In the genomic region with DNA sequence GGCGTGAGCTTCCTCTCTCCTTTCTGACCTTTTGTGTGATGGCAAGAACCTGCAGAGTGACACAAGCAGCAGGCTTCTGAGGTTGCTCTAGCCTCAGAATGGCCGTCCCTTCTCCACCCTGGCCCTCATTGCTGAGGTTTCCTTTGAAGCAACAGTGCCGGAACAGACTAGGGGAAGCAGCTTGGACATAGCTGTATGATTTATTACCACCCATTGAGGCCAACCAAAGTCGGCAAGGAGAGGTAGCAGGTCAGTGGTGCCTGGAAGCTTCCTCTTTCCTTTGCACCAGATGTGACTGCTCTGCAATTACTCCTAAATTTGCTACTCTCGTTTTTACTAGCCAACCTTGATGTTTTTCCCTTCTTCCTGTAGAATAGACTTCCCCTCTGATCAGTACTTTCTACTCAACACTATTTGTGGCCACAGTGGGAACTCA, we compare ENCODE assay signal across 8 cellular contexts. TPM values are rescaled to one million over a fixed set of nuclear protein-coding genes. Genes with fewer than 3 reads are reported as not detected.
A peak's percentile ranks its signal among the peaks of the same experiment; 100 is the strongest.
DNase-seq lines count a peak whose midpoint lies in the region; ATAC-seq, FAIRE-seq and TF ChIP-seq lines count a peak whose summit lies in the region.

No MANE protein-coding gene starts in this region.

- POLR2A ChIA-PET in K562 (lab: Yijun Ruan, JAX) (interaction anchor here (0.5 to 2.1 kb wide), 10 partner anchors 8 to 41 kb away, joined by 3 to 10 read pairs (median 4); no protein-coding TSS in a partner anchor), A673 (lab: Charles Lee; ENCODE audit: low non-redundant PET) (no interaction called here)

- H3K4me1 ChIP-seq in K562 (replicated peaks in 1 of 2; ENCODE audit: control insufficient read depth in 2 of 2, insufficient read depth in 2 of 2, low read length in 2 of 2), result peaks cover 5 to 23% of the 10 kb centered on the region in 2 experiments; a peak in 4 of 5 replicates
- no peaks in the 10 kb centered on the region for H3K4me1 ChIP-seq in A673 (ENCODE audit: insufficient read depth, low read length, poor library complexity, severe bottlenecking)
- peaks cover 0 to 58% (median 18%) of the 10 kb centered on the region in 4 donors for H3K4me1 ChIP-seq in tibial nerve

- in situ Hi-C loops in K562 (cut with MboI), result no loop called here

- peaks cover 6% of the 10 kb centered on the region for H3K9me1 ChIP-seq in K562 (ENCODE audit: control insufficient read depth, insufficient read depth, low read length)

- intact Hi-C loops in K562 (cut with micrococcal nuclease), result no loop called here
- intact Hi-C loops in sciatic nerve (cut with DNase I), result no loop called here
- intact Hi-C loops in A673 (cut with micrococcal nuclease; ENCODE audit: unreplicated experiment), result no loop called here

- H3K27me3 ChIP-seq in K562 (ENCODE audit: control insufficient read depth in 2 of 2, insufficient read depth in 2 of 2, low read length in 2 of 2), result no peaks in the 10 kb centered on the region
- H3K27me3 ChIP-seq in A673 (replicated peaks; ENCODE audit: insufficient read depth, low read depth, low read length, poor library complexity), result no peaks in the 10 kb centered on the region
- no peaks in the 10 kb centered on the region for H3K27me3 ChIP-seq in tibial nerve

- peak overlapping the region; percentile 71; the same call in 1 of the 3 replicates for H3K27ac ChIP-seq in K562 (ENCODE audit: extremely low read depth, low read depth, low read length)
- no peak overlapping the region for H3K27ac ChIP-seq in A673 (ENCODE audit: low read depth, low read length, poor library complexity, severe bottlenecking)
- H3K27ac ChIP-seq in tibial nerve, result peak overlapping the region in 2 of 4 donors; percentile 29 to 68

- H3K9me3 ChIP-seq in K562 (replicated peaks; ENCODE audit: control insufficient read depth, insufficient read depth, low read depth, low read length) (no peaks in the 10 kb centered on the region), A673 (ENCODE audit: low read depth, low read length, poor library complexity, severe bottlenecking) (no peaks in the 10 kb centered on the region), tibial nerve (no peaks in the 10 kb centered on the region)

- CTCF ChIA-PET in K562 (lab: Yijun Ruan, JAX; ENCODE audit: low intra/inter-chr PET ratio) (no interaction called here), A673 (lab: Charles Lee) (no interaction called here)

- no peak for TF ChIP-seq CTCF in K562 (IDR thresholded peaks at IDR 0.05 in 2 of 3, conservative IDR thresholded peaks at IDR 0.05 in 1 of 3; ENCODE audit: insufficient read depth in 2 of 3, low read depth in 1 of 3, low read length in 3 of 3)
- TF ChIP-seq CTCF in A673 (conservative IDR thresholded peaks at IDR 0.05; ENCODE audit: low read depth, low read length), result no peak
- no peak for TF ChIP-seq CTCF in tibial nerve (IDR thresholded peaks at IDR 0.05)

- H3K9ac ChIP-seq in K562 (ENCODE audit: insufficient read depth in 1 of 2, low read depth in 2 of 2, low read length in 2 of 2), result peak overlapping the region in 1 of 2 experiments; percentile 38; a peak in 2 of 4 replicates

- TF ChIP-seq POLR2A in K562 (conservative IDR thresholded peaks at IDR 0.05), result no peak
- no peak for TF ChIP-seq POLR2A in tibial nerve (IDR thresholded peaks at IDR 0.05)

- peaks cover 92% of the 10 kb centered on the region for H3K79me2 ChIP-seq in K562 (ENCODE audit: control insufficient read depth, insufficient read depth, low read length)

- DNase-seq in K562 (ENCODE audit: extremely low read depth in 1 of 4, low spot score in 3 of 4) (peak in 2 of 4 experiments; percentile 33 to 60), sciatic nerve (ENCODE audit: low spot score) (no peak), NCI-H226 (no peak), A673 (ENCODE audit: low spot score) (no peak), tibial nerve (ENCODE audit: low spot score in 2 of 2) (no peak)
- no peak for DNase-seq in stimulated activated CD4-positive, alpha-beta T cell treated with anti-CD3 and anti-CD28 coated beads, Interleukin-2, amount 100 ng/mL, for 24 hours

- no TSS peak for BruUV-seq in K562 (replicated peaks; lab: Mats Ljungman, UMichigan)
- BruUV-seq in A673 (replicated peaks; lab: Mats Ljungman, UMichigan), result no TSS peak

- 20% methylated on average over 5 of the region's 5 CpGs for whole genome bisulfite sequencing in K562 (ENCODE audit: insufficient coverage, low coverage, missing lambda C conversion rate)
- WGBS in tibial nerve, 2 donors, result 70 to 73% methylated on average over 5 of the region's 5 CpGs

- peak overlapping the region; percentile 37 for H3K4me2 ChIP-seq in K562 (ENCODE audit: insufficient read depth, low read length)

- H3K36me3 ChIP-seq in K562 (ENCODE audit: control insufficient read depth, insufficient read depth, low read length) (peaks cover 35% of the 10 kb centered on the region; the same call in 1 of the 3 replicates), A673 (ENCODE audit: insufficient read depth, low read length, poor library complexity, severe bottlenecking) (no peaks in the 10 kb centered on the region), tibial nerve (no peaks in the 10 kb centered on the region)

- FAIRE-seq in K562 (lab: Jason Lieb, UNC), result peak; percentile 91

- TF ChIP-seq RAD21 in K562 (CRISPR knock-in tag; conservative IDR thresholded peaks at IDR 0.05 in 1 of 2, IDR thresholded peaks at IDR 0.05 in 1 of 2), result 0 out of 4 replicates have a peak, but pooled peaks of 1 of the 2 experiments have one; percentile 8

- H3K4me3 ChIP-seq in K562 (no peak overlapping the region), A673 (ENCODE audit: low read depth, low read length, poor library complexity, severe bottlenecking) (no peak overlapping the region), tibial nerve (no peak overlapping the region)

- no peak overlapping the region; the same call in 1 of the 2 replicates for H2AFZ ChIP-seq in K562 (ENCODE audit: low read depth, low read length)

- H4K20me1 ChIP-seq in K562 (replicated peaks; ENCODE audit: control insufficient read depth, insufficient read depth, low read length), result peaks cover 23% of the 10 kb centered on the region

- peak; percentile 63 for ATAC-seq in GM19043 (IDR thresholded peaks at IDR 0.05; ENCODE audit: low read depth, unreplicated experiment)
- ATAC-seq in HG03175 (IDR thresholded peaks at IDR 0.05; ENCODE audit: unreplicated experiment), result peak; percentile 48
- ATAC-seq in K562, result peak; percentile 79
- ATAC-seq in sciatic nerve, result peak; percentile 15

- TF ChIP-seq EP300 in K562 (IDR thresholded peaks at IDR 0.05; ENCODE audit: low read length), result no peak
- TF ChIP-seq EP300 in tibial nerve (IDR thresholded peaks at IDR 0.05), result no peak

TF ChIP-seq in K562, 482 proteins besides CTCF, POLR2A, EP300 and RAD21 (continues in another document):
- no peak for TF ChIP-seq AFF1 (IDR thresholded peaks at IDR 0.05; ENCODE audit: low read depth in 1 of 2, partially characterized antibody in 2 of 2)
- TF ChIP-seq ZNF696 (CRISPR knock-in tag; conservative IDR thresholded peaks at IDR 0.05), result no peak
- no peak for TF ChIP-seq ZNF124 (CRISPR knock-in tag; IDR thresholded peaks at IDR 0.05)
- TF ChIP-seq TSC22D4 (tag; IDR thresholded peaks at IDR 0.05), result no peak
- no peak for TF ChIP-seq ZNF165 (CRISPR knock-in tag; IDR thresholded peaks at IDR 0.05; ENCODE audit: borderline replicate concordance)
- TF ChIP-seq ZNF354B (CRISPR knock-in tag; IDR thresholded peaks at IDR 0.05), result no peak

RNA-seq across cellular contexts. Expression of gene PTPN1, which starts 31.4 kb away (rescaled TPM):
- total RNA-seq in K562 (2011; cell fraction: chromatin; rRNA removed; ENCODE audit: low replicate concordance), result 39.8 and 48.2 TPM in 2 replicates
- total RNA-seq in K562 (2011; cell fraction: nucleolus; rRNA removed), result 25.1 and 26.7 TPM in 2 replicates
- total RNA-seq in K562 (2011; cell fraction: nucleoplasm; rRNA removed), result 44.3 and 59.5 TPM in 2 replicates
- total RNA-seq in K562 (2014; rRNA removed) (56.4 and 69.8 TPM in 2 replicates), K562 (2014; rRNA removed; fragmentation: Illumina TruSeq; extraction: Trizol) (44.5 and 49.4 TPM in 2 replicates), K562 (2015; rRNA removed; fragmentation: Illumina TruSeq; extraction: Trizol) (58.5 and 58.9 TPM in 2 replicates), K562 (2021) (71.9 and 80.4 TPM in 2 replicates), sciatic nerve (25.8 TPM), A673 (2021) (47.4 and 47.8 TPM in 2 replicates), tibial nerve (10 to 100 TPM; 20.7 to 26.7 (median 23.7) TPM)
- polyA plus RNA-seq in K562 (2011; rRNA removed) (31.5 and 53.1 TPM in 2 replicates), K562 (2014; fragmentation: Illumina TruSeq; extraction: Trizol) (85.3 and 88.7 TPM in 2 replicates), K562 (2014; fragmentation: Nextera tagmentation; extraction: Ambion mirVana) (10 to 100 TPM; 11.0 to 15.7 TPM), K562 (2014; rRNA removed) (52.5 and 54.0 TPM in 2 replicates)
- 38.3 and 62.4 TPM in 2 replicates for polyA plus RNA-seq in K562 (2011; cell fraction: cytosol; rRNA removed)
- 50.2 and 94.2 TPM in 2 replicates for polyA plus RNA-seq in K562 (2011; cell fraction: nucleus; rRNA removed)
- 56.3 and 67.9 TPM in 2 replicates for polyA plus RNA-seq in K562 (2012)
- 40.7 and 49.1 TPM in 2 replicates for polyA minus RNA-seq in K562 (2011; rRNA and poly(A)+ RNA removed)
- 25.5 and 37.9 TPM in 2 replicates for polyA minus RNA-seq in K562 (2011; cell fraction: cytosol; rRNA and poly(A)+ RNA removed)
- 13.3 and 26.4 TPM in 2 replicates for polyA minus RNA-seq in K562 (2011; cell fraction: nucleus; rRNA and poly(A)+ RNA removed)

Comparison
In these comparisons a context has a peak if more than half of its experiments do, and no peak if none do; other contexts are left out.
1. ATAC-seq: peak in every context shown above with its lines; median percentile 79 in K562; 63 in GM19043; 48 in HG03175; 15 in sciatic nerve.